In genomic region chrX:3638280-3638873, GRCh38 we compare ENCODE assay signal across 9 cellular contexts.
DNase-seq lines count a peak whose midpoint lies in the region; ATAC-seq and TF ChIP-seq lines count a peak whose summit lies in the region.
"Had no signal": no experiment of that assay in that cellular context is flagged by ENCODE, and none has a peak within 500 bp of the region (broad histone marks: within the 10 kb centered on the region; RNA-seq: fewer than 3 reads in every experiment).

No MANE protein-coding gene starts in this region.

- intact Hi-C loops in activated B cell treated with CpG ODN at 0.5 μM for 24 hours (cut with micrococcal nuclease): no loop called here

- no peaks in the 10 kb centered on the region for H3K9me3 ChIP-seq in CD8-positive, alpha-beta memory T cell (ENCODE audit: low read length)
- H3K9me3 ChIP-seq in MM.1S (replicated peaks; ENCODE audit: insufficient read depth, low read length): no peaks in the 10 kb centered on the region
- H3K9me3 ChIP-seq: SJSA1 had no signal

- ATAC-seq in GM19035 (IDR thresholded peaks at IDR 0.05; ENCODE audit: unreplicated experiment) (peak; percentile 55), activated B cell treated with CpG ODN at 0.5 μM for 24 hours (ENCODE audit: low read depth) (peak; percentile 45), HG03045 (IDR thresholded peaks at IDR 0.05; ENCODE audit: unreplicated experiment) (no peak)

- H3K4me2 ChIP-seq in MM.1S (ENCODE audit: low read depth, low read length): no peak overlapping the region

- no peaks in the 10 kb centered on the region for H3K9me3 Mint-ChIP-seq in CD8-positive, alpha-beta memory T cell
- no peaks in the 10 kb centered on the region for H3K9me3 Mint-ChIP-seq in activated B cell treated with CpG ODN at 0.5 μM for 24 hours
- H3K9me3 Mint-ChIP-seq in nephron: no peaks in the 10 kb centered on the region

- POLR2A ChIA-PET in CD8-positive, alpha-beta memory T cell (lab: Charles Lee): no interaction called here
- POLR2A ChIA-PET in activated B cell treated with CpG ODN at 0.5 μM for 24 hours (lab: Charles Lee): no interaction called here

- no peaks in the 10 kb centered on the region for H3K36me3 ChIP-seq in CD8-positive, alpha-beta memory T cell (ENCODE audit: insufficient read depth, low read length)
- no peaks in the 10 kb centered on the region for H3K36me3 ChIP-seq in MM.1S (replicated peaks; ENCODE audit: insufficient read depth, low read length)
- H3K36me3 ChIP-seq: SJSA1 had no signal

- DNase-seq in CD8-positive, alpha-beta memory T cell: peak in 2 of 5 donors; percentile 1 to 13
- DNase-seq in MM.1S: peak; percentile 23
- DNase-seq in activated B cell treated with CpG ODN at 0.5 μM for 24 hours: no peak
- DNase-seq in epidermal melanocyte (ENCODE audit: insufficient read length, low spot score): peak; percentile 27
- no peak for DNase-seq in GF-D8 (lab: John Stamatoyannopoulos, UW)

- H3K36me3 Mint-ChIP-seq in CD8-positive, alpha-beta memory T cell: peaks cover 1 to 36% (median 15%) of the 10 kb centered on the region in 3 donors
- H3K36me3 Mint-ChIP-seq in activated B cell treated with CpG ODN at 0.5 μM for 24 hours (ENCODE audit: low read depth): peaks cover 18% of the 10 kb centered on the region
- peaks cover 40% of the 10 kb centered on the region for H3K36me3 Mint-ChIP-seq in nephron (ENCODE audit: low read depth)

- H3K27ac ChIP-seq in CD8-positive, alpha-beta memory T cell (ENCODE audit: low read depth, low read length): no peak overlapping the region
- H3K27ac ChIP-seq in MM.1S (ENCODE audit: low read length): no peak overlapping the region
- H3K27ac ChIP-seq: SJSA1 had no signal

- no peaks in the 10 kb centered on the region for H3K27me3 Mint-ChIP-seq in CD8-positive, alpha-beta memory T cell
- H3K27me3 Mint-ChIP-seq in activated B cell treated with CpG ODN at 0.5 μM for 24 hours (no peaks in the 10 kb centered on the region), nephron (ENCODE audit: low read depth) (no peaks in the 10 kb centered on the region)

- H4K20me1 ChIP-seq in MM.1S (ENCODE audit: insufficient read depth, low read length): no peaks in the 10 kb centered on the region

- H3K4me1 ChIP-seq in CD8-positive, alpha-beta memory T cell (ENCODE audit: insufficient read depth, low read length): no peaks in the 10 kb centered on the region
- H3K4me1 ChIP-seq in MM.1S (ENCODE audit: low read length): no peaks in the 10 kb centered on the region
- H3K4me1 ChIP-seq: SJSA1 had no signal

- H3K4me3 Mint-ChIP-seq in CD8-positive, alpha-beta memory T cell: no peak overlapping the region
- H3K4me3 Mint-ChIP-seq in activated B cell treated with CpG ODN at 0.5 μM for 24 hours: no peak overlapping the region
- no peak overlapping the region for H3K4me3 Mint-ChIP-seq in nephron

- peak overlapping the region in 5 of 8 donors; percentile 1 to 80 (median 12) for H3K27ac Mint-ChIP-seq in CD8-positive, alpha-beta memory T cell
- no peak overlapping the region for H3K27ac Mint-ChIP-seq in activated B cell treated with CpG ODN at 0.5 μM for 24 hours
- no peak overlapping the region for H3K27ac Mint-ChIP-seq in nephron

- H3F3A ChIP-seq in MM.1S (ENCODE audit: insufficient read depth, low read length): no peaks in the 10 kb centered on the region

- no peak overlapping the region for H3K4me3 ChIP-seq in CD8-positive, alpha-beta memory T cell (ENCODE audit: low read length)
- no peak overlapping the region for H3K4me3 ChIP-seq in MM.1S (ENCODE audit: low read length)
- H3K4me3 ChIP-seq: SJSA1 had no signal

- no peak overlapping the region for H3K9ac ChIP-seq in MM.1S (ENCODE audit: low read length)

- no peak overlapping the region for H2AFZ ChIP-seq in MM.1S (ENCODE audit: low read length)

- peaks cover 0 to 7% (median 5%) of the 10 kb centered on the region in 3 donors for H3K4me1 Mint-ChIP-seq in CD8-positive, alpha-beta memory T cell
- peaks cover 5% of the 10 kb centered on the region for H3K4me1 Mint-ChIP-seq in activated B cell treated with CpG ODN at 0.5 μM for 24 hours
- no peaks in the 10 kb centered on the region for H3K4me1 Mint-ChIP-seq in nephron

- CTCF ChIA-PET in CD8-positive, alpha-beta memory T cell (lab: Charles Lee): no interaction called here
- CTCF ChIA-PET in activated B cell treated with CpG ODN at 0.5 μM for 24 hours (lab: Charles Lee): interaction anchor here (1.0 kb wide), 1 partner anchor 173 kb away, joined by 3 read pairs; no protein-coding TSS in a partner anchor

- TF ChIP-seq CTCF in MM.1S (IDR thresholded peaks at IDR 0.05; ENCODE audit: low read length) (peak; percentile 54), activated B cell treated with CpG ODN at 0.5 μM for 24 hours (IDR thresholded peaks at IDR 0.05) (no peak), nephron (IDR thresholded peaks at IDR 0.05; ENCODE audit: unreplicated experiment in 3 of 3) (peak; percentile 78 to 87 (median 86))

- H3K79me2 ChIP-seq in MM.1S (ENCODE audit: low read length): no peaks in the 10 kb centered on the region

- H3K27me3 ChIP-seq in CD8-positive, alpha-beta memory T cell (ENCODE audit: insufficient read depth, low read length, poor library complexity, severe bottlenecking): no peaks in the 10 kb centered on the region
- no peaks in the 10 kb centered on the region for H3K27me3 ChIP-seq in MM.1S (replicated peaks; ENCODE audit: insufficient read depth, low read length)
- H3K27me3 ChIP-seq: SJSA1 had no signal

- no peaks in the 10 kb centered on the region for H3K9me2 ChIP-seq in MM.1S (replicated peaks; ENCODE audit: insufficient read depth, low read length)

Comparison
In these comparisons a context has a peak if more than half of its experiments do, and no peak if none do; other contexts are left out.
1. DNase-seq: peak in MM.1S (single experiment) and epidermal melanocyte (single experiment); none in activated B cell treated with CpG ODN at 0.5 μM for 24 hours (single experiment) and GF-D8 (single experiment).
2. H3K27ac Mint-ChIP-seq: peak in CD8-positive, alpha-beta memory T cell (5 of 8); none in activated B cell treated with CpG ODN at 0.5 μM for 24 hours (single experiment) and nephron (0 of 3).